19 cellular contexts compared by ENCODE assay signal in the genomic region with DNA sequence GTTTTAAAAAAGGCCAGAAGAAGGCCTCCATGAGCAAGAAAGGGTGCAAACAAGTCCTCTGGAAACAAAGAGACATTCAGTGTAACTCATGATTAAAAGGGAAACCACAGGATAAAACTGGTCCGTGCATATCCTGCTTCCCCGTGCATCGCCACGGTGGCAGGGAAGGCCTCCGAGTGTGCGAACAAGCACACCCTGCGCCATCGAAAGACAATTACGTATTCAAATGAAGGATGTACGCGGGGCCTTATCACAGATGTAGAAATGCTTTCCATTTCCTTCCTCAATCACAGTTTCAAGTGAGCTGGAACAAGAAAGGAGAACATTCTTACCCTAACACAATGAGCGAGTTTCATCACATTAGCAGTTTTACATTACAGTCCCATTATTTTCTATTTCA. TPM values are rescaled to one million over a fixed set of nuclear protein-coding genes. Genes with fewer than 3 reads are reported as not detected.
A peak's percentile ranks its signal among the peaks of the same experiment; 100 is the strongest.
DNase-seq lines count a peak whose midpoint lies in the region; FAIRE-seq and TF ChIP-seq lines count a peak whose summit lies in the region.
"Had no signal": no experiment of that assay in that cellular context is flagged by ENCODE, and none has a peak within 500 bp of the region (broad histone marks: within the 10 kb centered on the region; RNA-seq: fewer than 3 reads in every experiment).

No MANE protein-coding gene starts in this region.

- DNase-seq in DMS53 treated with DMSO at 0.1 percent for 48 hours (lab: John Stamatoyannopoulos, UW; ENCODE audit: unreplicated experiment) = peak; percentile 46
- DNase-seq in NCI-H510A (lab: John Stamatoyannopoulos, UW) = peak; percentile 36
- no peak for DNase-seq in H1 (ENCODE audit: low read depth in 1 of 2, low spot score in 2 of 2)
- DNase-seq in HAP-1 (ENCODE audit: low spot score in 2 of 2) = no peak
- no peak for DNase-seq in ureter (ENCODE audit: low spot score)
- DNase-seq in chondrocyte (ENCODE audit: low spot score) = no peak
- no peak for DNase-seq in WERI-Rb-1
- DNase-seq: activated CD4-positive, alpha-beta T cell treated with anti-CD3 and anti-CD28 coated beads for 48 hours; activated T-cell treated with anti-CD3 and anti-CD28 coated beads, Interleukin-2, amount 50 U/mL, for 4 hours; Karpas-422; NCI-H2171 treated with DMSO at 0.1 percent for 48 hours; stimulated activated CD4-positive, alpha-beta T cell treated with anti-CD3 and anti-CD28 coated beads, Interleukin-4, amount 100 ng/mL, for 1 hour had no signal

- no peak overlapping the region for H2BK20ac ChIP-seq in H1 (ENCODE audit: low read length)

- no peak overlapping the region for H4K91ac ChIP-seq in H1 (replicated peaks; ENCODE audit: insufficient read length, low read length)

- no peak overlapping the region for H2BK15ac ChIP-seq in H1 (ENCODE audit: low read length)

- H2AFZ ChIP-seq in H1 (ENCODE audit: low read length) = no peak overlapping the region

- no peak overlapping the region for H2BK120ac ChIP-seq in H1 (replicated peaks; ENCODE audit: low read depth, low read length)

- peak; percentile 28 for FAIRE-seq in H1 (lab: Jason Lieb, UNC)
- FAIRE-seq: islet of Langerhans had no signal

- no peak overlapping the region for H2BK5ac ChIP-seq in H1 (ENCODE audit: low read depth, low read length)

- no peak overlapping the region; a peak in 2 of 7 replicates for H3K9ac ChIP-seq in H1 (replicated peaks in 1 of 4; ENCODE audit: extremely low read depth in 1 of 4, low read depth in 3 of 4, low read length in 3 of 4)

- H4K20me1 ChIP-seq in H1 (replicated peaks in 1 of 2; ENCODE audit: control insufficient read depth in 1 of 2, insufficient read depth in 2 of 2, low read length in 2 of 2) = peaks cover 0 to 6% of the 10 kb centered on the region in 2 experiments

- H3K14ac ChIP-seq in H1 (ENCODE audit: insufficient read length) = no peak overlapping the region

- H3K79me1 ChIP-seq in H1 (ENCODE audit: low read depth, low read length) = peaks cover 7% of the 10 kb centered on the region

- WGBS in H1 (ENCODE audit: extremely low coverage in 1 of 2, insufficient coverage in 1 of 2, insufficient read length in 1 of 2, insufficient replicate concordance in 2 of 2, low coverage in 1 of 2, low lambda C conversion rate in 2 of 2, missing lambda C conversion rate in 1 of 2), 2 experiments = 49% methylated on average over 12 of the region's 12 CpGs; no CpG with 5 or more reads in 1 of the 2 experiments

- no peaks in the 10 kb centered on the region for H3K9me3 Mint-ChIP-seq in nephron
- H3K9me3 Mint-ChIP-seq in chondrocyte (ENCODE audit: low read depth) = no peaks in the 10 kb centered on the region
- H3K9me3 Mint-ChIP-seq: activated T-cell treated with anti-CD3 and anti-CD28 coated beads, Interleukin-2, amount 50 U/mL, for 4 hours; stimulated activated effector memory CD8-positive, alpha-beta T cell treated with anti-CD3 and anti-CD28 coated beads, Interleukin-12 subunit alpha, Interleukin-12 subunit beta, amount 100 ng/mL, for 72 hours; T-helper 2 cell treated with Interferon-gamma antibody and Interleukin-4, amounts not matched to agents 5 μg/mL and 100 μg/mL, for 36 hours had no signal

- no peaks in the 10 kb centered on the region for H3K23me2 ChIP-seq in H1 (ENCODE audit: low read depth, low read length)

- H3K4me3 Mint-ChIP-seq in nephron (peak overlapping the region in 1 of 3 experiments; percentile 24), chondrocyte (ENCODE audit: unreplicated experiment) (no peak overlapping the region)
- H3K4me3 Mint-ChIP-seq: activated T-cell treated with anti-CD3 and anti-CD28 coated beads, Interleukin-2, amount 50 U/mL, for 4 hours; stimulated activated effector memory CD8-positive, alpha-beta T cell treated with anti-CD3 and anti-CD28 coated beads, Interleukin-12 subunit alpha, Interleukin-12 subunit beta, amount 100 ng/mL, for 72 hours; T-helper 2 cell treated with Interferon-gamma antibody and Interleukin-4, amounts not matched to agents 5 μg/mL and 100 μg/mL, for 36 hours had no signal

- H2AK5ac ChIP-seq in H1 (ENCODE audit: low read depth, low read length) = no peak overlapping the region

- in situ Hi-C loops in HAP-1 (cut with MboI; ENCODE audit: low sequenced_read_pairs) = no loop called here

- H3K4me3 ChIP-seq in H1 (ENCODE audit: extremely low read depth in 1 of 4, insufficient read depth in 2 of 4, low read depth in 3 of 4, low read length in 4 of 4) (peak overlapping the region in 1 of 4 experiments; percentile 9; a peak in 1 of 8 replicates), HAP-1 (no peak overlapping the region), WERI-Rb-1 (ENCODE audit: low read depth, low read length) (no peak overlapping the region)

- TF ChIP-seq RAD21 in H1 (IDR thresholded peaks at IDR 0.05 in 1 of 2, conservative IDR thresholded peaks at IDR 0.05 in 1 of 2; ENCODE audit: low read depth in 2 of 2, low read length in 2 of 2) = no peak

- no peaks in the 10 kb centered on the region for H3K9me3 ChIP-seq in H1 (ENCODE audit: insufficient read depth in 2 of 2, low read depth in 1 of 2, low read length in 1 of 2)
- no peaks in the 10 kb centered on the region for H3K9me3 ChIP-seq in HAP-1
- no peaks in the 10 kb centered on the region for H3K9me3 ChIP-seq in WERI-Rb-1 (ENCODE audit: severe bottlenecking)

- H3K4ac ChIP-seq in H1 (replicated peaks; ENCODE audit: insufficient read length, low read depth, low read length) = no peak overlapping the region

- H3K23ac ChIP-seq in H1 (ENCODE audit: insufficient read length) = no peak overlapping the region

- H3K27me3 ChIP-seq in H1 (replicated peaks in 1 of 4; ENCODE audit: control insufficient read depth in 3 of 4, extremely low read depth in 1 of 4, insufficient read depth in 3 of 4, low read length in 3 of 4) (no peaks in the 10 kb centered on the region), HAP-1 (ENCODE audit: low read depth) (no peaks in the 10 kb centered on the region), WERI-Rb-1 (ENCODE audit: insufficient read depth, low read depth, severe bottlenecking) (no peaks in the 10 kb centered on the region)

- H3K27me3 Mint-ChIP-seq in nephron (ENCODE audit: low read depth) (peaks cover 18% of the 10 kb centered on the region), chondrocyte (ENCODE audit: low read depth) (peaks cover under 1% of the 10 kb centered on the region)

- POLR2A ChIA-PET in H1 (lab: Charles Lee; ENCODE audit: partially characterized antibody) = no interaction called here

- H4K8ac ChIP-seq in H1 (ENCODE audit: extremely low read depth, insufficient read depth, low read length) = no peak overlapping the region

- H3K4me1 Mint-ChIP-seq in nephron (peaks cover 56% of the 10 kb centered on the region), chondrocyte (ENCODE audit: low read depth) (peaks cover 7% of the 10 kb centered on the region)
- H3K4me1 Mint-ChIP-seq: stimulated activated effector memory CD8-positive, alpha-beta T cell treated with anti-CD3 and anti-CD28 coated beads, Interleukin-12 subunit alpha, Interleukin-12 subunit beta, amount 100 ng/mL, for 72 hours had no signal

- H3K27ac ChIP-seq in H1 (ENCODE audit: low read depth, low read length) (no peak overlapping the region), WERI-Rb-1 (no peak overlapping the region)
- H3K27ac ChIP-seq: HL-60 had no signal

- H3K36me3 Mint-ChIP-seq in nephron (ENCODE audit: low read depth) (no peaks in the 10 kb centered on the region), chondrocyte (ENCODE audit: low read depth) (no peaks in the 10 kb centered on the region)
- H3K36me3 Mint-ChIP-seq: stimulated activated effector memory CD8-positive, alpha-beta T cell treated with anti-CD3 and anti-CD28 coated beads, Interleukin-12 subunit alpha, Interleukin-12 subunit beta, amount 100 ng/mL, for 72 hours had no signal

- no peak overlapping the region for H4K5ac ChIP-seq in H1 (ENCODE audit: insufficient read length, low read depth, low read length)

- H3K4me2 ChIP-seq in H1 (ENCODE audit: insufficient read depth in 1 of 2, low read depth in 2 of 2, low read length in 2 of 2) = peak overlapping the region; percentile 5 to 45; a peak in 3 of 4 replicates

- H3K4me1 ChIP-seq in H1 (replicated peaks in 1 of 4; ENCODE audit: control insufficient read depth in 3 of 4, insufficient read depth in 4 of 4, low read length in 3 of 4) = peaks cover 2 to 19% (median 10%) of the 10 kb centered on the region in 4 experiments; a peak in 5 of 7 replicates
- H3K4me1 ChIP-seq in HAP-1 = peaks cover 22% of the 10 kb centered on the region

- peaks cover 0 to 89% of the 10 kb centered on the region in 2 experiments; a peak in 3 of 4 replicates for H3K79me2 ChIP-seq in H1 (ENCODE audit: control insufficient read depth in 1 of 2, insufficient read depth in 2 of 2, low read length in 2 of 2)

- TF ChIP-seq EP300 in H1 (IDR thresholded peaks at IDR 0.05; ENCODE audit: borderline replicate concordance in 1 of 2, low read depth in 2 of 2, low read length in 2 of 2) = no peak

- H3K36me3 ChIP-seq in H1 (ENCODE audit: control insufficient read depth in 2 of 4, insufficient read depth in 4 of 4, low read length in 3 of 4) (no peaks in the 10 kb centered on the region), HAP-1 (replicated peaks) (no peaks in the 10 kb centered on the region), WERI-Rb-1 (no peaks in the 10 kb centered on the region)

- no peak for TF ChIP-seq POLR2A in H1 (IDR thresholded peaks at IDR 0.05; ENCODE audit: control extremely low read depth in 1 of 2, low read depth in 2 of 2, low read length in 2 of 2)

- no peak overlapping the region for H3K56ac ChIP-seq in H1 (replicated peaks; ENCODE audit: insufficient read length, low read depth, low read length)

- no peak overlapping the region for H2BK12ac ChIP-seq in H1 (ENCODE audit: low read depth, low read length)

- H3K18ac ChIP-seq in H1 (ENCODE audit: extremely low read depth, low read length) = no peak overlapping the region

- CTCF ChIA-PET in H1 (lab: Charles Lee; ENCODE audit: partially characterized antibody) = no interaction called here

- TF ChIP-seq CTCF in H1 (IDR thresholded peaks at IDR 0.05; ENCODE audit: control extremely low read depth in 1 of 3, insufficient read depth in 1 of 3, low read depth in 1 of 3, low read length in 3 of 3) (no peak), nephron (IDR thresholded peaks at IDR 0.05; ENCODE audit: unreplicated experiment in 3 of 3) (no peak), chondrocyte (IDR thresholded peaks at IDR 0.05) (no peak), WERI-Rb-1 (IDR thresholded peaks at IDR 0.05; ENCODE audit: low read depth, low read length) (no peak)

- peak overlapping the region; percentile 30 to 49 (median 31) for H3K27ac Mint-ChIP-seq in nephron
- no peak overlapping the region for H3K27ac Mint-ChIP-seq in chondrocyte (ENCODE audit: unreplicated experiment)
- H3K27ac Mint-ChIP-seq: stimulated activated effector memory CD8-positive, alpha-beta T cell treated with anti-CD3 and anti-CD28 coated beads, Interleukin-12 subunit alpha, Interleukin-12 subunit beta, amount 100 ng/mL, for 72 hours; T-helper 2 cell treated with Interferon-gamma antibody and Interleukin-4, amounts not matched to agents 5 μg/mL and 100 μg/mL, for 36 hours had no signal

RNA-seq across cellular contexts. Expression of gene TOX3, which starts 48.3 kb away (rescaled TPM):
- total RNA-seq in H1 (2021; fragmentation: NEBNext Ultra II Directional; extraction: Animal tissue kit (Norgen Biotek cat#: 25700)) = 16.7 and 21.2 TPM in 2 replicates
- 22.7 and 31.2 TPM in 2 replicates for polyA plus RNA-seq in H1 (2011; rRNA removed)
- polyA plus RNA-seq in H1 (2011; cell fraction: cytosol; rRNA removed) = 13.6 TPM
- 39.3 TPM for polyA plus RNA-seq in H1 (2011; cell fraction: nucleus; rRNA removed)
- polyA plus RNA-seq in H1 (2012, experiment 1 of 2) = 17.8 to 24.5 TPM (median 19.6 TPM) in 4 replicates
- 2.6 TPM for polyA plus RNA-seq in H1 (2012, experiment 2 of 2)
- polyA plus RNA-seq in H1 (2013, experiment 1 of 2) = 8.0 TPM
- polyA plus RNA-seq in H1 (2013, experiment 2 of 2) = 7.7 TPM
- 56.6 and 76.8 TPM in 2 replicates for polyA minus RNA-seq in H1 (2011; rRNA and poly(A)+ RNA removed)
- polyA minus RNA-seq in H1 (2011; cell fraction: cytosol; rRNA and poly(A)+ RNA removed) = 25.2 TPM
- 48.8 TPM for polyA minus RNA-seq in H1 (2011; cell fraction: nucleus; rRNA and poly(A)+ RNA removed)
- total RNA-seq in ureter = 32.5 TPM
- total RNA-seq in chondrocyte = not detected in 3 replicates
- total RNA-seq: dermis microvascular lymphatic vessel endothelial cell, right cardiac atrium had no signal

Comparison
In these comparisons a context has a peak if more than half of its experiments do, and no peak if none do; other contexts are left out.
1. DNase-seq: peak in DMS53 treated with DMSO at 0.1 percent for 48 hours (single experiment) and NCI-H510A (single experiment); none in H1 (0 of 2), HAP-1 (0 of 2), ureter (single experiment), chondrocyte (single experiment) and WERI-Rb-1 (single experiment).
2. RNA of gene TOX3, which starts 48.3 kb away (total RNA-seq): 32.5 TPM in ureter (single experiment) and 16.7 to 21.2 TPM in H1; not detected in chondrocyte; every median in the first group is over 10 times any median in the second.